ENCODE assay signal across 1 cellular context in genomic region chr17:50584116-50584515, GRCh38.
TF ChIP-seq lines count a peak whose summit lies in the region.

No MANE protein-coding gene starts in this region.

TF ChIP-seq in H1, 55 proteins besides CTCF, POLR2A, EP300 and RAD21:
- TF ChIP-seq CHD1 (IDR thresholded peaks at IDR 0.05; ENCODE audit: low read depth, low read length) (no peak), SP4 (IDR thresholded peaks at IDR 0.05; ENCODE audit: low read length) (no peak), CHD7 (IDR thresholded peaks at IDR 0.05; ENCODE audit: insufficient replicate concordance, low read length) (no peak), ASH2L (IDR thresholded peaks at IDR 0.05; ENCODE audit: low read length) (no peak), MAFK (IDR thresholded peaks at IDR 0.05; ENCODE audit: low read depth, low read length) (no peak), RNF2 (IDR thresholded peaks at IDR 0.05; ENCODE audit: borderline replicate concordance, low read depth, low read length, missing control alignments, poor library complexity, severe bottlenecking) (no peak), EZH2 (IDR thresholded peaks at IDR 0.05; ENCODE audit: low read depth, low read length, severe bottlenecking) (no peak), TEAD4 (IDR thresholded peaks at IDR 0.05; ENCODE audit: low read depth, low read length) (no peak), POU5F1 (IDR thresholded peaks at IDR 0.05; ENCODE audit: low read depth, low read length) (no peak), BCL11A (IDR thresholded peaks at IDR 0.05; ENCODE audit: low read depth in 2 of 2, low read length in 2 of 2) (no peak), RXRA (IDR thresholded peaks at IDR 0.05; ENCODE audit: insufficient read depth, low read depth, low read length) (no peak)
